ENCODE assay signal across 1 cellular context in genomic region chr12:65285532-65285931, GRCh38. TPM values are rescaled to one million over a fixed set of nuclear protein-coding genes. Genes with fewer than 3 reads are reported as not detected.
"Had no signal": no experiment of that assay in that cellular context is flagged by ENCODE, and none has a peak within 500 bp of the region (broad histone marks: within the 10 kb centered on the region; RNA-seq: fewer than 3 reads in every experiment).

No MANE protein-coding gene starts in this region.

RNA-seq across cellular contexts. Expression of gene MSRB3, which starts 7.0 kb away (rescaled TPM):
- total RNA-seq: HT-29 had no signal
